Comparison of ENCODE assay signal across 1 cellular context in genomic region chr12:59660921-59661597, GRCh38.
TF ChIP-seq lines count a peak whose summit lies in the region.

No MANE protein-coding gene starts in this region.

TF ChIP-seq in HepG2, 621 proteins besides CTCF, POLR2A, EP300 and RAD21:
- no peak for TF ChIP-seq ZFP36L1 (CRISPR knock-in tag; IDR thresholded peaks at IDR 0.05)
- no peak for TF ChIP-seq NAIF1 (CRISPR knock-in tag; IDR thresholded peaks at IDR 0.05; ENCODE audit: borderline replicate concordance)
- TF ChIP-seq MAFF (IDR thresholded peaks at IDR 0.05; ENCODE audit: low read depth, low read length) = peak; percentile 75
- TF ChIP-seq ZNF234 (CRISPR knock-in tag; conservative IDR thresholded peaks at IDR 0.05) = no peak
- TF ChIP-seq MAFK (conservative IDR thresholded peaks at IDR 0.05 in 1 of 2, IDR thresholded peaks at IDR 0.05 in 1 of 2; ENCODE audit: low read length in 2 of 2) = peak; percentile 23 to 71; a peak in 3 of 4 replicates
